Comparison of ENCODE assay signal across 21 cellular contexts in genomic region chr6:139686308-139686707, GRCh38.
DNase-seq lines count a peak whose midpoint lies in the region; ATAC-seq, FAIRE-seq and TF ChIP-seq lines count a peak whose summit lies in the region.
"Had no signal": no experiment of that assay in that cellular context is flagged by ENCODE, and none has a peak within 500 bp of the region (broad histone marks: within the 10 kb centered on the region; RNA-seq: fewer than 3 reads in every experiment).

No MANE protein-coding gene starts in this region.

- H3K27me3 ChIP-seq in adrenal gland, result no peaks in the 10 kb centered on the region
- H3K27me3 ChIP-seq in tibial nerve, result no peaks in the 10 kb centered on the region
- no peaks in the 10 kb centered on the region for H3K27me3 ChIP-seq in small intestine (ENCODE audit: control insufficient read depth in 2 of 2, insufficient read depth in 2 of 2, low read length in 2 of 2)
- H3K27me3 ChIP-seq: neural progenitor cell, SJSA1 had no signal

- H3K27me3 Mint-ChIP-seq in activated CD4-positive, alpha-beta memory T cell treated with anti-CD3 and anti-CD28 coated beads for 36 hours, result peaks cover 2% of the 10 kb centered on the region
- H3K27me3 Mint-ChIP-seq: activated B cell treated with CpG ODN at 0.5 μM for 24 hours had no signal

- no peaks in the 10 kb centered on the region for H3K9me3 Mint-ChIP-seq in activated CD4-positive, alpha-beta memory T cell treated with anti-CD3 and anti-CD28 coated beads for 36 hours
- H3K9me3 Mint-ChIP-seq: activated B cell treated with CpG ODN at 0.5 μM for 24 hours; neural progenitor cell; stimulated activated effector memory CD8-positive, alpha-beta T cell treated with anti-CD3 and anti-CD28 coated beads, Interleukin-12 subunit alpha, Interleukin-12 subunit beta, amount 100 ng/mL, for 72 hours; T-helper 1 cell treated with Interleukin-12 subunit alpha and Interleukin-12 subunit beta and Interleukin-4 antibody, amounts not matched to agents 30 μg/mL and 1 μg/mL, for 36 hours had no signal

- CTCF ChIA-PET in activated CD4-positive, alpha-beta memory T cell treated with anti-CD3 and anti-CD28 coated beads for 36 hours (lab: Charles Lee), result no interaction called here

- H3K36me3 Mint-ChIP-seq in activated CD4-positive, alpha-beta memory T cell treated with anti-CD3 and anti-CD28 coated beads for 36 hours, result no peaks in the 10 kb centered on the region
- H3K36me3 Mint-ChIP-seq: neural progenitor cell; stimulated activated effector memory CD8-positive, alpha-beta T cell treated with anti-CD3 and anti-CD28 coated beads, Interleukin-12 subunit alpha, Interleukin-12 subunit beta, amount 100 ng/mL, for 72 hours had no signal

- peaks cover 2% of the 10 kb centered on the region for H3K4me1 Mint-ChIP-seq in activated CD4-positive, alpha-beta memory T cell treated with anti-CD3 and anti-CD28 coated beads for 36 hours (ENCODE audit: low read depth)
- H3K4me1 Mint-ChIP-seq: activated B cell treated with CpG ODN at 0.5 μM for 24 hours; stimulated activated effector memory CD8-positive, alpha-beta T cell treated with anti-CD3 and anti-CD28 coated beads, Interleukin-12 subunit alpha, Interleukin-12 subunit beta, amount 100 ng/mL, for 72 hours had no signal

- intact Hi-C loops in adrenal gland (cut with DNase I), result no loop called here
- intact Hi-C loops in activated CD4-positive, alpha-beta memory T cell treated with anti-CD3 and anti-CD28 coated beads for 36 hours (cut with micrococcal nuclease), result no loop called here

- peak; percentile 97 for ATAC-seq in left lobe of liver
- no peak for ATAC-seq in HG03439 (IDR thresholded peaks at IDR 0.05; ENCODE audit: unreplicated experiment)
- ATAC-seq: Panc1; stimulated activated effector memory CD8-positive, alpha-beta T cell treated with anti-CD3 and anti-CD28 coated beads, Interleukin-12 subunit alpha, Interleukin-12 subunit beta, amount 100 ng/mL, for 72 hours had no signal

- H3K36me3 ChIP-seq in adrenal gland (replicated peaks in 1 of 2) (no peaks in the 10 kb centered on the region), tibial nerve (no peaks in the 10 kb centered on the region), small intestine (ENCODE audit: control insufficient read depth in 2 of 2, insufficient read depth in 2 of 2, low read length in 2 of 2) (no peaks in the 10 kb centered on the region)
- H3K36me3 ChIP-seq: neural progenitor cell, SJSA1 had no signal

- TF ChIP-seq POLR2A in adrenal gland (IDR thresholded peaks at IDR 0.05) (no peak), tibial nerve (IDR thresholded peaks at IDR 0.05) (no peak)

- no peak overlapping the region for H3K27ac Mint-ChIP-seq in activated CD4-positive, alpha-beta memory T cell treated with anti-CD3 and anti-CD28 coated beads for 36 hours
- H3K27ac Mint-ChIP-seq: activated B cell treated with CpG ODN at 0.5 μM for 24 hours; neural progenitor cell; stimulated activated effector memory CD8-positive, alpha-beta T cell treated with anti-CD3 and anti-CD28 coated beads, Interleukin-12 subunit alpha, Interleukin-12 subunit beta, amount 100 ng/mL, for 72 hours; T-helper 1 cell treated with Interleukin-12 subunit alpha and Interleukin-12 subunit beta and Interleukin-4 antibody, amounts not matched to agents 30 μg/mL and 1 μg/mL, for 36 hours had no signal

- no peak overlapping the region for H3K4me3 Mint-ChIP-seq in activated CD4-positive, alpha-beta memory T cell treated with anti-CD3 and anti-CD28 coated beads for 36 hours
- H3K4me3 Mint-ChIP-seq: activated B cell treated with CpG ODN at 0.5 μM for 24 hours; neural progenitor cell; stimulated activated effector memory CD8-positive, alpha-beta T cell treated with anti-CD3 and anti-CD28 coated beads, Interleukin-12 subunit alpha, Interleukin-12 subunit beta, amount 100 ng/mL, for 72 hours; T-helper 1 cell treated with Interleukin-12 subunit alpha and Interleukin-12 subunit beta and Interleukin-4 antibody, amounts not matched to agents 30 μg/mL and 1 μg/mL, for 36 hours had no signal

- 64 to 66% (median 66%) methylated on average over 5 of the region's 5 CpGs for WGBS in adrenal gland, 4 donors
- 86 to 90% methylated on average over 5 of the region's 5 CpGs for WGBS in tibial nerve, 2 donors
- 63 to 80% (median 72%) methylated on average over 5 of the region's 5 CpGs for WGBS in small intestine, 3 donors

- TF ChIP-seq CTCF in adrenal gland (IDR thresholded peaks at IDR 0.05) (no peak), tibial nerve (IDR thresholded peaks at IDR 0.05) (no peak)

- TF ChIP-seq EP300 in tibial nerve (IDR thresholded peaks at IDR 0.05), result no peak

- peak overlapping the region in 1 of 5 donors; percentile 25 for H3K27ac ChIP-seq in adrenal gland
- no peak overlapping the region for H3K27ac ChIP-seq in tibial nerve
- H3K27ac ChIP-seq in small intestine (ENCODE audit: low read depth in 1 of 2, low read length in 1 of 2), result no peak overlapping the region
- H3K27ac ChIP-seq: coronary artery, neural progenitor cell, SJSA1 had no signal

- no peak for FAIRE-seq in small intestine (lab: Jason Lieb, UNC)
- FAIRE-seq: GM18507 had no signal

- H3K4me1 ChIP-seq in adrenal gland (replicated peaks in 1 of 2) (peaks cover 5 to 9% of the 10 kb centered on the region in 2 donors), tibial nerve (no peaks in the 10 kb centered on the region), small intestine (ENCODE audit: control insufficient read depth in 2 of 2, insufficient read depth in 1 of 2, low read depth in 1 of 2, low read length in 1 of 2) (no peaks in the 10 kb centered on the region)
- H3K4me1 ChIP-seq: neural progenitor cell, SJSA1 had no signal

- DNase-seq in LHCN-M2 (ENCODE audit: low read depth) (peak; percentile 13), adrenal gland (peak; percentile 51 to 87 (median 80)), left lobe of liver (ENCODE audit: low spot score) (peak; percentile 72), tibial nerve (ENCODE audit: low spot score in 2 of 2) (peak; percentile 26 to 70), small intestine (no peak)
- DNase-seq in activated CD4-positive, alpha-beta memory T cell treated with anti-CD3 and anti-CD28 coated beads for 36 hours, result no peak
- DNase-seq: activated B cell treated with CpG ODN at 0.5 μM for 24 hours; activated naive CD4-positive, alpha-beta T cell treated with anti-CD3 and anti-CD28 coated beads, Interleukin-2, amount 50 U/mL, for 16 hours; activated T-cell treated with anti-CD3 and anti-CD28 coated beads, Interleukin-2, amount 50 U/mL, for 48 hours; AML-193; DND-41; NCI-H146; NCI-H82 had no signal

- no peaks in the 10 kb centered on the region for H3K9me3 ChIP-seq in adrenal gland (replicated peaks in 1 of 3)
- H3K9me3 ChIP-seq in tibial nerve, result no peaks in the 10 kb centered on the region
- no peaks in the 10 kb centered on the region for H3K9me3 ChIP-seq in small intestine (ENCODE audit: control insufficient read depth, low read depth)
- H3K9me3 ChIP-seq: SJSA1 had no signal

- no peak overlapping the region for H3K4me3 ChIP-seq in adrenal gland
- H3K4me3 ChIP-seq in tibial nerve, result no peak overlapping the region
- H3K4me3 ChIP-seq in small intestine (ENCODE audit: low read depth in 1 of 2, low read length in 2 of 2), result no peak overlapping the region
- H3K4me3 ChIP-seq: coronary artery, neural progenitor cell, SJSA1 had no signal

- POLR2A ChIA-PET in activated CD4-positive, alpha-beta memory T cell treated with anti-CD3 and anti-CD28 coated beads for 36 hours (lab: Charles Lee), result no interaction called here

Comparison
In these comparisons a context has a peak if more than half of its experiments do, and no peak if none do; other contexts are left out.
1. DNase-seq: peak in LHCN-M2 (single experiment), adrenal gland (7 of 7), left lobe of liver (single experiment) and tibial nerve (2 of 2); none in activated CD4-positive, alpha-beta memory T cell treated with anti-CD3 and anti-CD28 coated beads for 36 hours (single experiment) and small intestine (single experiment).